In genomic region chr3:98784666-98785600, GRCh38 we compare ENCODE assay signal across 12 cellular contexts. TPM values are rescaled to one million over a fixed set of nuclear protein-coding genes. Genes with fewer than 3 reads are reported as not detected.
DNase-seq lines count a peak whose midpoint lies in the region; ATAC-seq, FAIRE-seq and TF ChIP-seq lines count a peak whose summit lies in the region.
"Had no signal": no experiment of that assay in that cellular context is flagged by ENCODE, and none has a peak within 500 bp of the region (broad histone marks: within the 10 kb centered on the region; RNA-seq: fewer than 3 reads in every experiment).

No MANE protein-coding gene starts in this region.

- WGBS in gastroesophageal sphincter (ENCODE audit: low coverage in 1 of 2), 2 donors, result 49 to 63% methylated on average over 3 of the region's 3 CpGs

- no peak overlapping the region for H3K4me3 Mint-ChIP-seq in stimulated activated effector memory CD8-positive, alpha-beta T cell treated with anti-CD3 and anti-CD28 coated beads, Interleukin-12 subunit alpha, Interleukin-12 subunit beta, amount 100 ng/mL, for 72 hours
- H3K4me3 Mint-ChIP-seq: naive B cell had no signal

- H3K4me3 ChIP-seq in gastroesophageal sphincter (no peak overlapping the region), skeletal muscle tissue (ENCODE audit: low read length in 3 of 3) (no peak overlapping the region)

- H3K9me3 Mint-ChIP-seq in stimulated activated effector memory CD8-positive, alpha-beta T cell treated with anti-CD3 and anti-CD28 coated beads, Interleukin-12 subunit alpha, Interleukin-12 subunit beta, amount 100 ng/mL, for 72 hours, result no peaks in the 10 kb centered on the region
- H3K9me3 Mint-ChIP-seq: naive B cell had no signal

- H3K9me3 ChIP-seq in gastroesophageal sphincter (no peaks in the 10 kb centered on the region), skeletal muscle tissue (ENCODE audit: control insufficient read depth in 3 of 3, low read length in 3 of 3) (no peaks in the 10 kb centered on the region)

- H3K27me3 ChIP-seq in gastroesophageal sphincter, result no peaks in the 10 kb centered on the region
- no peaks in the 10 kb centered on the region for H3K27me3 ChIP-seq in skeletal muscle tissue (ENCODE audit: control insufficient read depth in 3 of 3, insufficient read depth in 3 of 3, low read length in 3 of 3)

- no peaks in the 10 kb centered on the region for H3K36me3 ChIP-seq in gastroesophageal sphincter
- H3K36me3 ChIP-seq in skeletal muscle tissue (ENCODE audit: control insufficient read depth in 3 of 3, insufficient read depth in 3 of 3, low read length in 3 of 3), result no peaks in the 10 kb centered on the region

- H3K9ac ChIP-seq in skeletal muscle tissue (ENCODE audit: low read depth in 1 of 3, low read length in 3 of 3), result no peak overlapping the region

- H3K4me1 ChIP-seq in gastroesophageal sphincter, result peaks cover 0 to 20% (median 0%) of the 10 kb centered on the region in 3 donors
- peaks cover 3 to 12% (median 6%) of the 10 kb centered on the region in 3 donors for H3K4me1 ChIP-seq in skeletal muscle tissue (ENCODE audit: control insufficient read depth in 3 of 3, insufficient read depth in 3 of 3, low read length in 3 of 3)

- peak; percentile 36 for DNase-seq in H54 (ENCODE audit: insufficient read length, low spot score)
- DNase-seq in SKM-1 treated with dmso at 0.1 percent for 144 hours (lab: John Stamatoyannopoulos, UW; ENCODE audit: unreplicated experiment), result peak; percentile 57
- no peak for DNase-seq in globus pallidus (ENCODE audit: low spot score)
- DNase-seq in stimulated activated effector memory CD8-positive, alpha-beta T cell treated with anti-CD3 and anti-CD28 coated beads, Interleukin-12 subunit alpha, Interleukin-12 subunit beta, amount 100 ng/mL, for 72 hours (ENCODE audit: low spot score in 2 of 2), result no peak
- no peak for DNase-seq in DMS153 (lab: John Stamatoyannopoulos, UW)
- DNase-seq in SW480 (ENCODE audit: low spot score), result no peak
- DNase-seq: activated gamma-delta T cell, naive B cell had no signal

- peak; percentile 76 for ATAC-seq in gastroesophageal sphincter
- no peak for ATAC-seq in stimulated activated effector memory CD8-positive, alpha-beta T cell treated with anti-CD3 and anti-CD28 coated beads, Interleukin-12 subunit alpha, Interleukin-12 subunit beta, amount 100 ng/mL, for 72 hours
- ATAC-seq: esophagus mucosa had no signal

- H3K27ac ChIP-seq in gastroesophageal sphincter (peak overlapping the region in 3 of 4 donors; percentile 16 to 42 (median 16)), skeletal muscle tissue (ENCODE audit: low read depth, low read length) (peak overlapping the region; percentile 0)

- H3K4me1 Mint-ChIP-seq in stimulated activated effector memory CD8-positive, alpha-beta T cell treated with anti-CD3 and anti-CD28 coated beads, Interleukin-12 subunit alpha, Interleukin-12 subunit beta, amount 100 ng/mL, for 72 hours, result no peaks in the 10 kb centered on the region

- TF ChIP-seq CTCF in gastroesophageal sphincter (IDR thresholded peaks at IDR 0.05), result no peak

- H3K27ac Mint-ChIP-seq in stimulated activated effector memory CD8-positive, alpha-beta T cell treated with anti-CD3 and anti-CD28 coated beads, Interleukin-12 subunit alpha, Interleukin-12 subunit beta, amount 100 ng/mL, for 72 hours, result no peak overlapping the region

- no peak for TF ChIP-seq EP300 in gastroesophageal sphincter (IDR thresholded peaks at IDR 0.05)

- no peak for FAIRE-seq in H54 (lab: Jason Lieb, UNC)

- H3K36me3 Mint-ChIP-seq in stimulated activated effector memory CD8-positive, alpha-beta T cell treated with anti-CD3 and anti-CD28 coated beads, Interleukin-12 subunit alpha, Interleukin-12 subunit beta, amount 100 ng/mL, for 72 hours, result no peaks in the 10 kb centered on the region
- H3K36me3 Mint-ChIP-seq: naive B cell had no signal

- no peak for TF ChIP-seq POLR2A in H54 (IDR thresholded peaks at IDR 0.05; ENCODE audit: low read depth, low read length)
- TF ChIP-seq POLR2A in gastroesophageal sphincter (IDR thresholded peaks at IDR 0.05), result no peak

RNA-seq across cellular contexts. Expression of gene ST3GAL6, which starts 21.8 kb away (rescaled TPM):
- 10 to 100 TPM in 1 of 4 donors, 1 to 10 TPM in 3; 4.4 to 21.2 (median 7.4) TPM for total RNA-seq in gastroesophageal sphincter
- total RNA-seq in skeletal muscle tissue, result 14.1 TPM
- total RNA-seq: T-helper 2 cell treated with Interferon-gamma antibody and Interleukin-4, amounts not matched to agents 100 ng/mL and 5 ng/mL, for 36 hours had no signal

Comparison
In these comparisons a context has a peak if more than half of its experiments do, and no peak if none do; other contexts are left out.
1. DNase-seq: peak in H54 (single experiment) and SKM-1 treated with dmso at 0.1 percent for 144 hours (single experiment); none in globus pallidus (single experiment), stimulated activated effector memory CD8-positive, alpha-beta T cell treated with anti-CD3 and anti-CD28 coated beads, Interleukin-12 subunit alpha, Interleukin-12 subunit beta, amount 100 ng/mL, for 72 hours (0 of 2), DMS153 (single experiment) and SW480 (single experiment).